Comparison of ENCODE assay signal across 8 cellular contexts in genomic region chr3:154121236-154122095, GRCh38. TPM values are rescaled to one million over a fixed set of nuclear protein-coding genes. Genes with fewer than 3 reads are reported as not detected.
A peak's percentile ranks its signal among the peaks of the same experiment; 100 is the strongest.
DNase-seq lines count a peak whose midpoint lies in the region; ATAC-seq, FAIRE-seq and TF ChIP-seq lines count a peak whose summit lies in the region.

ARHGEF26 (plus strand) TSS chr3:154121390; CDS start chr3:154121993, 603 bp downstream.

- TF ChIP-seq CTCF in colonic mucosa (IDR thresholded peaks at IDR 0.05): no peak
- no peak for TF ChIP-seq CTCF in left lung (IDR thresholded peaks at IDR 0.05)

- H3K27ac ChIP-seq in colonic mucosa (peak within 1 kb of the TSS; percentile 43), left lung (peak within 1 kb of the TSS; percentile 45 to 57)

- H3K9ac ChIP-seq in colonic mucosa (ENCODE audit: low read depth in 2 of 2, low read length in 2 of 2): peak within 1 kb of the TSS; percentile 66 to 74

- FAIRE-seq in GM12891 (lab: Jason Lieb, UNC): peak; percentile 45

- H3K36me3 ChIP-seq in colonic mucosa: no peaks in the 10 kb centered on the region
- no peaks in the 10 kb centered on the region for H3K36me3 ChIP-seq in left lung

- intact Hi-C loops in colonic mucosa (cut with DNase I) (loop anchor here (10.0 kb wide), 1 partner anchor 203 kb away; the partner anchor contains the start of gene DHX36), left lung (cut with DNase I) (no loop called here)

- H3K27me3 ChIP-seq in colonic mucosa (no peaks in the 10 kb centered on the region), left lung (peaks cover 0 to 50% of the 10 kb centered on the region in 2 donors)

- ATAC-seq in HG02870 (IDR thresholded peaks at IDR 0.05; ENCODE audit: unreplicated experiment) (peak; percentile 63), left lung (peak; percentile 95)

- H3K4me3 ChIP-seq in colonic mucosa: peak within 1 kb of the TSS; percentile 75
- H3K4me3 ChIP-seq in left lung: peak within 1 kb of the TSS; percentile 60 to 74

- no peaks in the 10 kb centered on the region for H3K4me1 ChIP-seq in colonic mucosa
- H3K4me1 ChIP-seq in left lung: peaks cover 0 to 43% of the 10 kb centered on the region in 2 donors

- H3K9me3 ChIP-seq in colonic mucosa (no peaks in the 10 kb centered on the region), left lung (no peaks in the 10 kb centered on the region)

- TF ChIP-seq POLR2A in GM12891 (IDR thresholded peaks at IDR 0.05; ENCODE audit: low read depth, low read length): no peak

- DNase-seq in GM12891 (ENCODE audit: insufficient read length, low spot score) (peak; percentile 56), NCI-H2171 treated with DMSO at 0.1 percent for 48 hours (lab: John Stamatoyannopoulos, UW) (peak; percentile 84), colonic mucosa (peak; percentile 96), left lung (peak; percentile 90 to 96), dedifferentiated amniotic fluid mesenchymal stem cell (ENCODE audit: extremely low spot score) (no peak)
- peak; percentile 79 for DNase-seq in activated CD4-positive, alpha-beta T cell treated with anti-CD3 and anti-CD28 coated beads for 48 hours
- DNase-seq in stimulated activated CD4-positive, alpha-beta T cell treated with anti-CD3 and anti-CD28 coated beads, Interleukin-2, amount 100 ng/mL, for 24 hours: peak; percentile 65 to 83

TF ChIP-seq in GM12891, 5 proteins besides CTCF, POLR2A, EP300 and RAD21:
- TF ChIP-seq POU2F2 (IDR thresholded peaks at IDR 0.05; ENCODE audit: low read depth, low read length): no peak
- TF ChIP-seq TAF1 (IDR thresholded peaks at IDR 0.05; ENCODE audit: low read depth, low read length): no peak
- no peak for TF ChIP-seq POLR2AphosphoS5 (IDR thresholded peaks at IDR 0.05; ENCODE audit: low read depth, low read length)
- no peak for TF ChIP-seq SPI1 (IDR thresholded peaks at IDR 0.05; ENCODE audit: low read depth, low read length)
- TF ChIP-seq PAX5 (IDR thresholded peaks at IDR 0.05; ENCODE audit: insufficient read depth, low read length, severe bottlenecking): no peak

RNA-seq across cellular contexts. Expression of gene ARHGEF26, which starts in this region (rescaled TPM):
- 0.04 TPM for polyA plus RNA-seq in GM12891 (2012; ENCODE audit: low read depth, missing spikeins)
- total RNA-seq in colonic mucosa (1 to 10 TPM; 5.2 to 6.6 TPM), left lung (10 to 100 TPM; 27.7 to 58.8 TPM)
